In genomic region chr3:4907647-4908046, GRCh38 we compare ENCODE assay signal across 17 cellular contexts.
DNase-seq lines count a peak whose midpoint lies in the region; ATAC-seq, FAIRE-seq and TF ChIP-seq lines count a peak whose summit lies in the region.
"Had no signal": no experiment of that assay in that cellular context is flagged by ENCODE, and none has a peak within 500 bp of the region (broad histone marks: within the 10 kb centered on the region; RNA-seq: fewer than 3 reads in every experiment).

No MANE protein-coding gene starts in this region.

- H3K36me3 ChIP-seq in astrocyte (ENCODE audit: insufficient read depth, low read length): no peaks in the 10 kb centered on the region
- H3K36me3 ChIP-seq: BLaER1 treated with 17β-estradiol and CSF1 and Interleukin-3, amounts not matched to agents 10 nM and 100 nM had no signal

- H2AFZ ChIP-seq in astrocyte (ENCODE audit: low read depth, low read length): no peak overlapping the region

- H3K27ac ChIP-seq in astrocyte (ENCODE audit: low read depth, low read length): no peak overlapping the region
- H3K27ac ChIP-seq: BLaER1 treated with 17β-estradiol and CSF1 and Interleukin-3, amounts not matched to agents 10 nM and 100 nM; dorsolateral prefrontal cortex had no signal

- FAIRE-seq in astrocyte (lab: Jason Lieb, UNC): no peak

- H3K9me3 Mint-ChIP-seq in activated CD8-positive, alpha-beta memory T cell treated with anti-CD3 and anti-CD28 coated beads, Interleukin-2, amount 10 ng/mL, durations not matched to agents 7 days and 5 days (ENCODE audit: low read depth): peaks cover 2% of the 10 kb centered on the region
- H3K9me3 Mint-ChIP-seq in astrocyte (ENCODE audit: unreplicated experiment) (no peaks in the 10 kb centered on the region), natural killer cell (no peaks in the 10 kb centered on the region), glutamatergic neuron (ENCODE audit: unreplicated experiment) (peaks cover 2% of the 10 kb centered on the region)

- peaks cover 60% of the 10 kb centered on the region for H3K4me1 Mint-ChIP-seq in activated CD8-positive, alpha-beta memory T cell treated with anti-CD3 and anti-CD28 coated beads, Interleukin-2, amount 10 ng/mL, durations not matched to agents 7 days and 5 days
- H3K4me1 Mint-ChIP-seq in astrocyte (ENCODE audit: low read depth, unreplicated experiment) (peaks cover 26% of the 10 kb centered on the region), natural killer cell (peaks cover 52 to 65% of the 10 kb centered on the region in 2 donors), glutamatergic neuron (ENCODE audit: low read depth, unreplicated experiment) (peaks cover 7% of the 10 kb centered on the region)

- intact Hi-C loops in natural killer cell (cut with micrococcal nuclease): loop anchor here (1.0 to 5.0 kb wide), 6 partner anchors 18 to 185 kb away; no protein-coding TSS in a partner anchor

- CTCF ChIA-PET in activated CD8-positive, alpha-beta memory T cell treated with anti-CD3 and anti-CD28 coated beads, Interleukin-2, amount 10 ng/mL, durations not matched to agents 7 days and 5 days (lab: Charles Lee): interaction anchor here (1.0 to 2.4 kb wide), 3 partner anchors 22 to 73 kb away, joined by 3 to 20 read pairs (median 3); no protein-coding TSS in a partner anchor

- no peaks in the 10 kb centered on the region for H3K27me3 ChIP-seq in astrocyte (ENCODE audit: insufficient read depth, low read length)
- H3K27me3 ChIP-seq: BLaER1 treated with 17β-estradiol and CSF1 and Interleukin-3, amounts not matched to agents 10 nM and 100 nM; dorsolateral prefrontal cortex had no signal

- H3K4me3 ChIP-seq in GM12865 (ENCODE audit: low read depth, low read length) (no peak overlapping the region), astrocyte (ENCODE audit: insufficient read depth, low read depth, low read length) (no peak overlapping the region)
- H3K4me3 ChIP-seq: BLaER1 treated with 17β-estradiol and CSF1 and Interleukin-3, amounts not matched to agents 10 nM and 100 nM; dorsolateral prefrontal cortex had no signal

- H3K4me2 ChIP-seq in astrocyte (ENCODE audit: low read length): no peak overlapping the region
- H3K4me2 ChIP-seq: BLaER1 treated with 17β-estradiol and CSF1 and Interleukin-3, amounts not matched to agents 10 nM and 100 nM had no signal

- TF ChIP-seq CTCF in GM12865 (IDR thresholded peaks at IDR 0.05; ENCODE audit: insufficient read depth, low read depth, low read length, missing control alignments) (no peak), astrocyte (IDR thresholded peaks at IDR 0.05; ENCODE audit: insufficient read depth, low read depth, low read length) (no peak), natural killer cell (IDR thresholded peaks at IDR 0.05) (no peak), glutamatergic neuron (IDR thresholded peaks at IDR 0.05; ENCODE audit: partially characterized antibody, unreplicated experiment) (no peak)

- DNase-seq in activated CD8-positive, alpha-beta memory T cell treated with anti-CD3 and anti-CD28 coated beads, Interleukin-2, amount 10 ng/mL, durations not matched to agents 7 days and 5 days: no peak
- DNase-seq in activated CD8-positive, alpha-beta memory T cell treated with anti-CD3 and anti-CD28 coated beads for 24 hours: no peak
- peak; percentile 3 for DNase-seq in GM12865 (ENCODE audit: low read depth)
- DNase-seq in astrocyte (ENCODE audit: low read depth): no peak
- no peak for DNase-seq in natural killer cell
- no peak for DNase-seq in SIG-M5 treated with dmso at 0.1 percent for 504 hours (lab: John Stamatoyannopoulos, UW; ENCODE audit: unreplicated experiment)
- no peak for DNase-seq in glutamatergic neuron
- no peak for DNase-seq in hippocampal formation (lab: John Stamatoyannopoulos, UW)
- DNase-seq: dorsolateral prefrontal cortex, midbrain, MM.1S, NCI-H2227 treated with DMSO at 0.1 percent for 48 hours, nucleus accumbens, OCI-M1, retina, SHP77 treated with DMSO at 0.1 percent for 48 hours had no signal

- peaks cover 17% of the 10 kb centered on the region for H3K4me1 ChIP-seq in astrocyte (ENCODE audit: insufficient read depth, low read length)

- no peaks in the 10 kb centered on the region for H3K27me3 Mint-ChIP-seq in activated CD8-positive, alpha-beta memory T cell treated with anti-CD3 and anti-CD28 coated beads, Interleukin-2, amount 10 ng/mL, durations not matched to agents 7 days and 5 days
- H3K27me3 Mint-ChIP-seq in astrocyte (ENCODE audit: low read depth, unreplicated experiment): no peaks in the 10 kb centered on the region
- H3K27me3 Mint-ChIP-seq in natural killer cell (ENCODE audit: low read depth in 2 of 2): no peaks in the 10 kb centered on the region
- H3K27me3 Mint-ChIP-seq in glutamatergic neuron (ENCODE audit: unreplicated experiment): no peaks in the 10 kb centered on the region

- H3K9me3 ChIP-seq in astrocyte (ENCODE audit: insufficient read depth, low read depth, low read length): no peaks in the 10 kb centered on the region
- H3K9me3 ChIP-seq: BLaER1 treated with 17β-estradiol and CSF1 and Interleukin-3, amounts not matched to agents 10 nM and 100 nM had no signal

- H3K79me2 ChIP-seq in astrocyte (ENCODE audit: insufficient read depth, low read length): no peaks in the 10 kb centered on the region

- H3K27ac Mint-ChIP-seq in activated CD8-positive, alpha-beta memory T cell treated with anti-CD3 and anti-CD28 coated beads, Interleukin-2, amount 10 ng/mL, durations not matched to agents 7 days and 5 days: peak overlapping the region; percentile 73
- H3K27ac Mint-ChIP-seq in astrocyte (ENCODE audit: unreplicated experiment) (peak overlapping the region; percentile 50), natural killer cell (peak overlapping the region; percentile 90 to 95), glutamatergic neuron (ENCODE audit: unreplicated experiment) (no peak overlapping the region)

- H3K4me3 Mint-ChIP-seq in activated CD8-positive, alpha-beta memory T cell treated with anti-CD3 and anti-CD28 coated beads, Interleukin-2, amount 10 ng/mL, durations not matched to agents 7 days and 5 days: no peak overlapping the region
- H3K4me3 Mint-ChIP-seq in astrocyte (ENCODE audit: unreplicated experiment): no peak overlapping the region
- H3K4me3 Mint-ChIP-seq in natural killer cell: peak overlapping the region; percentile 85
- H3K4me3 Mint-ChIP-seq in glutamatergic neuron (ENCODE audit: unreplicated experiment): no peak overlapping the region

- no peak overlapping the region for H3K9ac ChIP-seq in astrocyte (ENCODE audit: low read length)
- H3K9ac ChIP-seq: BLaER1 treated with 17β-estradiol and CSF1 and Interleukin-3, amounts not matched to agents 10 nM and 100 nM had no signal

- peaks cover 12% of the 10 kb centered on the region for H3K36me3 Mint-ChIP-seq in activated CD8-positive, alpha-beta memory T cell treated with anti-CD3 and anti-CD28 coated beads, Interleukin-2, amount 10 ng/mL, durations not matched to agents 7 days and 5 days
- H3K36me3 Mint-ChIP-seq in astrocyte (ENCODE audit: low read depth, unreplicated experiment) (no peaks in the 10 kb centered on the region), natural killer cell (no peaks in the 10 kb centered on the region), glutamatergic neuron (ENCODE audit: unreplicated experiment) (no peaks in the 10 kb centered on the region)

- ATAC-seq in activated CD8-positive, alpha-beta memory T cell treated with anti-CD3 and anti-CD28 coated beads, Interleukin-2, amount 10 ng/mL, durations not matched to agents 7 days and 5 days: no peak
- peak in 1 of 3 donors; percentile 9 for ATAC-seq in natural killer cell

- H4K20me1 ChIP-seq in astrocyte (ENCODE audit: insufficient read depth, low read length): no peaks in the 10 kb centered on the region
- H4K20me1 ChIP-seq: BLaER1 treated with 17β-estradiol and CSF1 and Interleukin-3, amounts not matched to agents 10 nM and 100 nM had no signal
